1 cellular context compared by ENCODE assay signal in genomic region chr4:89307446-89308160, GRCh38.
TF ChIP-seq lines count a peak whose summit lies in the region.

Gene GPRIN3 (minus strand): TSS chr4:89307800. CDS start chr4:89250110, 57,690 bp downstream.

TF ChIP-seq in GM23338, 12 proteins besides CTCF, POLR2A, EP300 and RAD21 (continued from another document):
- TF ChIP-seq REST (IDR thresholded peaks at IDR 0.05; ENCODE audit: unreplicated experiment) (no peak), CREB1 (CRISPR knock-in tag; IDR thresholded peaks at IDR 0.05; ENCODE audit: low read depth) (no peak), EZH2phosphoT487 (IDR thresholded peaks at IDR 0.05; ENCODE audit: unreplicated experiment) (no peak), STAT1 (IDR thresholded peaks at IDR 0.05; ENCODE audit: unreplicated experiment) (no peak)
